In genomic region chr11:1761857-1762536, GRCh38 we compare ENCODE assay signal across 9 cellular contexts. TPM values are rescaled to one million over a fixed set of nuclear protein-coding genes. Genes with fewer than 3 reads are reported as not detected.
DNase-seq lines count a peak whose midpoint lies in the region; ATAC-seq, FAIRE-seq and TF ChIP-seq lines count a peak whose summit lies in the region.
"Had no signal": no experiment of that assay in that cellular context is flagged by ENCODE, and none has a peak within 500 bp of the region (broad histone marks: within the 10 kb centered on the region; RNA-seq: fewer than 3 reads in every experiment).

No MANE protein-coding gene starts in this region.

- WGBS in pancreas, 2 donors, result 59% methylated on average over 12 of the region's 12 CpGs

- H3K4me3 ChIP-seq in fibroblast of mammary gland (ENCODE audit: control insufficient read depth, low read depth, low read length), result peak overlapping the region; percentile 1
- H3K4me3 ChIP-seq in pancreas, result peak overlapping the region in 3 of 4 donors; percentile 99 to 100 (median 100)

- H3K36me3 ChIP-seq in pancreas, result peaks cover 7 to 30% (median 15%) of the 10 kb centered on the region in 3 donors

- H3K27ac ChIP-seq in C4-2B (peak overlapping the region; percentile 93), pancreas (peak overlapping the region in 3 of 4 donors; percentile 69 to 93 (median 92))

- peaks cover 9 to 28% (median 15%) of the 10 kb centered on the region in 3 donors for H3K4me1 ChIP-seq in pancreas

- H3K9me3 Mint-ChIP-seq in activated B cell treated with CpG ODN at 0.5 μM for 24 hours, result no peaks in the 10 kb centered on the region

- TF ChIP-seq CTCF in C4-2B (conservative IDR thresholded peaks at IDR 0.05) (no peak), activated B cell treated with CpG ODN at 0.5 μM for 24 hours (IDR thresholded peaks at IDR 0.05) (no peak), fibroblast of mammary gland (conservative IDR thresholded peaks at IDR 0.05; ENCODE audit: control insufficient read depth, insufficient read depth, low read depth, low read length) (no peak), pancreas (IDR thresholded peaks at IDR 0.05) (no peak)

- FAIRE-seq in pancreas (lab: Jason Lieb, UNC), result no peak

- POLR2A ChIA-PET in activated B cell treated with CpG ODN at 0.5 μM for 24 hours (lab: Charles Lee) (no interaction called here), HEK293T (lab: Yijun Ruan, JAX) (interaction anchor here (0.8 kb wide), 1 partner anchor 16 kb away, joined by 3 read pairs; no protein-coding TSS in a partner anchor)

- H3K27ac Mint-ChIP-seq in activated B cell treated with CpG ODN at 0.5 μM for 24 hours, result no peak overlapping the region

- H3K4me3 Mint-ChIP-seq in activated B cell treated with CpG ODN at 0.5 μM for 24 hours, result peak overlapping the region; percentile 67

- peaks cover 25% of the 10 kb centered on the region for H3K4me1 Mint-ChIP-seq in activated B cell treated with CpG ODN at 0.5 μM for 24 hours

- H3K27me3 Mint-ChIP-seq in activated B cell treated with CpG ODN at 0.5 μM for 24 hours, result no peaks in the 10 kb centered on the region

- DNase-seq in activated B cell treated with CpG ODN at 0.5 μM for 24 hours (no peak), fibroblast of mammary gland (ENCODE audit: low read depth) (no peak), pancreas (peak in 1 of 6 donors; percentile 68), HEK293T (ENCODE audit: extremely low spot score) (no peak), DMS 273 treated with DMSO at 0.1 percent for 48 hours (lab: John Stamatoyannopoulos, UW) (no peak), glomerular visceral epithelial cell (ENCODE audit: extremely low spot score) (no peak), activated gamma-delta T cell (lab: John Stamatoyannopoulos, UW) (no peak)
- DNase-seq: activated effector memory CD4-positive, alpha-beta T cell treated with Interleukin-2 at 50 U/mL for 16 hours had no signal

- CTCF ChIA-PET in activated B cell treated with CpG ODN at 0.5 μM for 24 hours (lab: Charles Lee), result interaction anchor here (1.2 kb wide), 1 partner anchor 68 kb away, joined by 3 read pairs; no protein-coding TSS in a partner anchor
- CTCF ChIA-PET in HEK293T (lab: Yijun Ruan, JAX), result no interaction called here

- intact Hi-C loops in activated B cell treated with CpG ODN at 0.5 μM for 24 hours (cut with micrococcal nuclease), result no loop called here
- intact Hi-C loops in pancreas (cut with DNase I), result no loop called here

- no peak for ATAC-seq in activated B cell treated with CpG ODN at 0.5 μM for 24 hours (ENCODE audit: low read depth)
- ATAC-seq in pancreas, result no peak

- no peaks in the 10 kb centered on the region for H3K9me3 ChIP-seq in pancreas

- H3K36me3 Mint-ChIP-seq in activated B cell treated with CpG ODN at 0.5 μM for 24 hours (ENCODE audit: low read depth), result peaks cover 3% of the 10 kb centered on the region

- H3K27me3 ChIP-seq in pancreas, result no peaks in the 10 kb centered on the region

TF ChIP-seq in HEK293T, 16 proteins besides CTCF, POLR2A, EP300 and RAD21:
- TF ChIP-seq SUZ12 (IDR thresholded peaks at IDR 0.05) (no peak), CTBP1 (IDR thresholded peaks at IDR 0.05; ENCODE audit: borderline replicate concordance) (no peak), NFRKB (IDR thresholded peaks at IDR 0.05) (no peak), FOXA1 (IDR thresholded peaks at IDR 0.05) (no peak), ZNF384 (IDR thresholded peaks at IDR 0.05) (no peak), FOXM1 (IDR thresholded peaks at IDR 0.05; ENCODE audit: borderline replicate concordance) (no peak), LEF1 (IDR thresholded peaks at IDR 0.05; ENCODE audit: borderline replicate concordance) (no peak), FOXK2 (IDR thresholded peaks at IDR 0.05) (no peak)

RNA-seq across cellular contexts. Expression of gene CTSD, which starts 1.7 kb away (rescaled TPM):
- total RNA-seq in activated B cell treated with CpG ODN at 0.5 μM for 24 hours (33.2 and 39.2 TPM in 2 replicates), pancreas (100 to 1,000 TPM; 231 to 596 (median 310) TPM)
- polyA plus RNA-seq in pancreas, result 100 to 1,000 TPM; 279 to 422 TPM

RNA-seq across cellular contexts. Expression of gene IFITM10, which starts 11.6 kb away (rescaled TPM):
- total RNA-seq in activated B cell treated with CpG ODN at 0.5 μM for 24 hours (not detected in 2 replicates), pancreas (1 to 10 TPM in 1 of 6 donors, under 1 TPM in 5; 0.28 to 2.0 (median 0.45) TPM)
- under 1 TPM; 0.53 to 0.56 TPM for polyA plus RNA-seq in pancreas
